ENCODE assay signal across 1 cellular context in genomic region chr20:2826655-2827054, GRCh38.
TF ChIP-seq lines count a peak whose summit lies in the region.

No MANE protein-coding gene starts in this region.

TF ChIP-seq in HepG2, 621 proteins besides CTCF, POLR2A, EP300 and RAD21:
- no peak for TF ChIP-seq FUBP1 (CRISPR knock-in tag; IDR thresholded peaks at IDR 0.05; ENCODE audit: borderline replicate concordance)
- TF ChIP-seq ZNF678 (CRISPR knock-in tag; IDR thresholded peaks at IDR 0.05), result no peak
- TF ChIP-seq ZKSCAN1 (IDR thresholded peaks at IDR 0.05; ENCODE audit: low read length), result no peak
- TF ChIP-seq CEBPB (IDR thresholded peaks at IDR 0.05; ENCODE audit: borderline replicate concordance, low read depth, low read length), result peak; percentile 51; the same call in 1 of the 2 replicates
- TF ChIP-seq ZNF713 (CRISPR knock-in tag; IDR thresholded peaks at IDR 0.05), result no peak
TF ChIP-seq in HepG2: peak in this region for 1.
